ENCODE assay signal across 12 cellular contexts in genomic region chr6:163491901-163492300, GRCh38.
"Had no signal": no experiment of that assay in that cellular context is flagged by ENCODE, and none has a peak within 500 bp of the region (broad histone marks: within the 10 kb centered on the region; RNA-seq: fewer than 3 reads in every experiment).

No MANE protein-coding gene starts in this region.

- H3K9me3 ChIP-seq: breast epithelium, left lung, suprapubic skin had no signal

- H3K36me3 ChIP-seq: breast epithelium, left lung, neural progenitor cell, suprapubic skin had no signal

- H3K9ac ChIP-seq: neural progenitor cell had no signal

- H3K27me3 ChIP-seq: breast epithelium, left lung, neural progenitor cell, suprapubic skin had no signal

- DNase-seq: activated CD4-positive, alpha-beta T cell treated with anti-CD3 and anti-CD28 coated beads, Interleukin-2, amount 50 U/mL, for 48 hours; activated gamma-delta T cell; effector memory CD4-positive, alpha-beta T cell; left lung; stimulated activated CD4-positive, alpha-beta T cell treated with anti-CD3 and anti-CD28 coated beads, Interleukin-2, amount 100 ng/mL, for 24 hours had no signal

- FAIRE-seq: astrocyte, endothelial cell of umbilical vein had no signal

- ATAC-seq: activated CD4-positive, alpha-beta T cell treated with anti-CD3 and anti-CD28 coated beads for 36 hours; WTC11 had no signal

- H3K4me3 ChIP-seq: breast epithelium, left lung, neural progenitor cell, suprapubic skin had no signal

- H3K4me2 ChIP-seq: neural progenitor cell had no signal

- H2AFZ ChIP-seq: neural progenitor cell had no signal
